Comparison of ENCODE assay signal across 15 cellular contexts in genomic region chr5:61290815-61291214, GRCh38. TPM values are rescaled to one million over a fixed set of nuclear protein-coding genes. Genes with fewer than 3 reads are reported as not detected.
DNase-seq lines count a peak whose midpoint lies in the region; ATAC-seq lines count a peak whose summit lies in the region.
"Had no signal": no experiment of that assay in that cellular context is flagged by ENCODE, and none has a peak within 500 bp of the region (broad histone marks: within the 10 kb centered on the region; RNA-seq: fewer than 3 reads in every experiment).

No MANE protein-coding gene starts in this region.

- no peak overlapping the region for H3K4me3 Mint-ChIP-seq in T-helper 2 cell treated with Interferon-gamma antibody and Interleukin-4, amounts not matched to agents 5 μg/mL and 100 μg/mL, for 36 hours
- H3K4me3 Mint-ChIP-seq: CD4-positive, alpha-beta memory T cell; IgD-negative memory B cell; mesothelial cell of epicardium had no signal

- peaks cover 11% of the 10 kb centered on the region for H3K36me3 ChIP-seq in SJSA1

- H3K4me3 ChIP-seq in SJSA1, result no peak overlapping the region

- H3K9me3 Mint-ChIP-seq in T-helper 2 cell treated with Interferon-gamma antibody and Interleukin-4, amounts not matched to agents 5 μg/mL and 100 μg/mL, for 36 hours, result no peaks in the 10 kb centered on the region
- H3K9me3 Mint-ChIP-seq: CD4-positive, alpha-beta memory T cell; IgD-negative memory B cell had no signal

- DNase-seq in HT1080 (ENCODE audit: low read depth) (peak; percentile 57), SJSA1 (ENCODE audit: low read depth in 1 of 2, low spot score in 2 of 2) (peak; percentile 53 to 68), kidney glomerular epithelial cell (lab: John Stamatoyannopoulos, UW) (peak; percentile 63), renal cortical epithelial cell (ENCODE audit: low read depth) (peak; percentile 85), NCI-H1105 treated with DMSO at 0.1 percent for 48 hours (lab: John Stamatoyannopoulos, UW) (no peak)
- DNase-seq in T-helper 2 cell treated with Interferon-gamma antibody and Interleukin-4, amounts not matched to agents 5 μg/mL and 100 μg/mL, for 36 hours (ENCODE audit: low spot score), result no peak
- DNase-seq: caudate nucleus; CD4-positive, alpha-beta memory T cell; glutamatergic neuron; NK-92 treated with Interleukin-12 subunit alpha and Interleukin-12 subunit beta, amount 100 ng/mL, for 24 hours; stimulated activated CD4-positive, alpha-beta T cell treated with anti-CD3 and anti-CD28 coated beads, Interleukin-4, amount 100 ng/mL, for 24 hours had no signal

- H3K4me1 ChIP-seq in SJSA1 (replicated peaks), result peaks cover 18% of the 10 kb centered on the region

- no peak overlapping the region for H3K27ac Mint-ChIP-seq in T-helper 2 cell treated with Interferon-gamma antibody and Interleukin-4, amounts not matched to agents 5 μg/mL and 100 μg/mL, for 36 hours
- H3K27ac Mint-ChIP-seq: IgD-negative memory B cell, mesothelial cell of epicardium had no signal

- no peak for ATAC-seq in activated CD4-positive, CD25-positive, alpha-beta regulatory T cell treated with anti-CD3 and anti-CD28 coated beads, Interleukin-2, amount 50 U/mL, for 24 hours
- ATAC-seq in GM18858 (IDR thresholded peaks at IDR 0.05; ENCODE audit: unreplicated experiment), result no peak

- H3K27me3 ChIP-seq in SJSA1 (replicated peaks), result no peaks in the 10 kb centered on the region

- peak overlapping the region; percentile 17; the same call in 1 of the 2 replicates for H3K27ac ChIP-seq in SJSA1

- no peaks in the 10 kb centered on the region for H3K27me3 Mint-ChIP-seq in T-helper 2 cell treated with Interferon-gamma antibody and Interleukin-4, amounts not matched to agents 5 μg/mL and 100 μg/mL, for 36 hours (ENCODE audit: low read depth)
- H3K27me3 Mint-ChIP-seq: CD4-positive, alpha-beta memory T cell had no signal

- no peaks in the 10 kb centered on the region for H3K9me3 ChIP-seq in SJSA1 (replicated peaks)

- no peaks in the 10 kb centered on the region for H3K36me3 Mint-ChIP-seq in T-helper 2 cell treated with Interferon-gamma antibody and Interleukin-4, amounts not matched to agents 5 μg/mL and 100 μg/mL, for 36 hours (ENCODE audit: low read depth)
- H3K36me3 Mint-ChIP-seq: CD4-positive, alpha-beta memory T cell; mesothelial cell of epicardium had no signal

- H3K4me1 Mint-ChIP-seq in T-helper 2 cell treated with Interferon-gamma antibody and Interleukin-4, amounts not matched to agents 5 μg/mL and 100 μg/mL, for 36 hours (ENCODE audit: low read depth), result peaks cover 6% of the 10 kb centered on the region

RNA-seq across cellular contexts. Expression of gene ZSWIM6, which starts 41.2 kb away (rescaled TPM):
- 5.2 and 6.8 TPM in 2 replicates for total RNA-seq in HT1080 (2014; rRNA removed; shearing (Covaris generic))
- polyA plus RNA-seq in HT1080 (2015; cell fraction: cytosol; rRNA removed), result 12.1 and 15.3 TPM in 2 replicates
- 44.6 and 48.6 TPM in 2 replicates for polyA plus RNA-seq in HT1080 (2015; cell fraction: nucleus; rRNA removed)
- 5.7 and 13.1 TPM in 2 replicates for total RNA-seq in SJSA1 (2014; rRNA removed; shearing (Covaris generic))
- 11.6 and 20.7 TPM in 2 replicates for total RNA-seq in renal cortical epithelial cell

Comparison
In these comparisons a context has a peak if more than half of its experiments do, and no peak if none do; other contexts are left out.
1. DNase-seq: peak in HT1080 (single experiment), SJSA1 (2 of 2), kidney glomerular epithelial cell (single experiment) and renal cortical epithelial cell (single experiment); none in NCI-H1105 treated with DMSO at 0.1 percent for 48 hours (single experiment) and T-helper 2 cell treated with Interferon-gamma antibody and Interleukin-4, amounts not matched to agents 5 μg/mL and 100 μg/mL, for 36 hours (single experiment).